In genomic region chr11:120391854-120392253, GRCh38 we compare ENCODE assay signal across 22 cellular contexts. TPM values are rescaled to one million over a fixed set of nuclear protein-coding genes. Genes with fewer than 3 reads are reported as not detected.
DNase-seq lines count a peak whose midpoint lies in the region; ATAC-seq, FAIRE-seq and TF ChIP-seq lines count a peak whose summit lies in the region.
"Had no signal": no experiment of that assay in that cellular context is flagged by ENCODE, and none has a peak within 500 bp of the region (broad histone marks: within the 10 kb centered on the region; RNA-seq: fewer than 3 reads in every experiment).

No MANE protein-coding gene starts in this region.

- no peak for TF ChIP-seq RAD21 in HepG2 (CRISPR knock-in tag; IDR thresholded peaks at IDR 0.05)

- no peaks in the 10 kb centered on the region for H3K36me3 ChIP-seq in HepG2 (replicated peaks in 1 of 2; ENCODE audit: control insufficient read depth in 1 of 2, insufficient read depth in 2 of 2, low read length in 2 of 2)
- H3K36me3 ChIP-seq in psoas muscle (ENCODE audit: insufficient read depth in 1 of 2, low read depth in 1 of 2) = no peaks in the 10 kb centered on the region
- H3K36me3 ChIP-seq in mucosa of descending colon (ENCODE audit: low read depth) = no peaks in the 10 kb centered on the region
- H3K36me3 ChIP-seq: cardiac muscle cell had no signal

- H3K27ac ChIP-seq in HepG2 (ENCODE audit: extremely low read length, insufficient read depth, low read length) = peak overlapping the region; percentile 82
- peak overlapping the region; percentile 66 for H3K27ac ChIP-seq in psoas muscle

- H3K27me3 ChIP-seq in HepG2 (ENCODE audit: control insufficient read depth in 1 of 2, insufficient read depth in 2 of 2, low read length in 2 of 2) = no peaks in the 10 kb centered on the region
- no peaks in the 10 kb centered on the region for H3K27me3 ChIP-seq in psoas muscle (ENCODE audit: insufficient read depth in 3 of 3, low read length in 2 of 3)
- H3K27me3 ChIP-seq: cardiac muscle cell had no signal

- TF ChIP-seq POLR2A in HepG2 (IDR thresholded peaks at IDR 0.05; ENCODE audit: insufficient read depth in 1 of 2, low read depth in 2 of 2, low read length in 2 of 2) = no peak

- H3K4me3 ChIP-seq in astrocyte of the spinal cord (ENCODE audit: low read depth, low read length) (no peak overlapping the region), HepG2 (replicated peaks in 1 of 3; ENCODE audit: insufficient read depth in 1 of 3, low read depth in 2 of 3, low read length in 3 of 3) (peak overlapping the region in 2 of 3 experiments; percentile 37 to 38; a peak in 2 of 6 replicates), psoas muscle (peak overlapping the region; percentile 32), mucosa of descending colon (no peak overlapping the region)
- H3K4me3 ChIP-seq: cardiac muscle cell had no signal

- peaks cover 88% of the 10 kb centered on the region for H3K79me2 ChIP-seq in HepG2 (ENCODE audit: insufficient read depth, low read length)

- no peak for FAIRE-seq in HepG2 (lab: Jason Lieb, UNC)
- FAIRE-seq: GM19239 had no signal

- peak overlapping the region; percentile 34; the same call in 1 of the 2 replicates for H3K27ac Mint-ChIP-seq in HFFc6
- no peak overlapping the region for H3K27ac Mint-ChIP-seq in T-helper 2 cell treated with Interferon-gamma antibody and Interleukin-4, amounts not matched to agents 5 μg/mL and 100 μg/mL, for 36 hours
- H3K27ac Mint-ChIP-seq: activated CD8-positive, alpha-beta T cell treated with anti-CD3 and anti-CD28 coated beads for 36 hours; activated naive CD4-positive, alpha-beta T cell treated with anti-CD3 and anti-CD28 coated beads, Interleukin-2, amount 50 U/mL, for 72 hours; CD8-positive, alpha-beta T cell; effector memory CD8-positive, alpha-beta T cell; naive thymus-derived CD4-positive, alpha-beta T cell; T-helper 1 cell treated with Interleukin-12 subunit alpha and Interleukin-12 subunit beta and Interleukin-4 antibody, amounts not matched to agents 30 μg/mL and 1 μg/mL, for 36 hours had no signal

- peaks cover 27% of the 10 kb centered on the region for H3K36me3 Mint-ChIP-seq in HFFc6 (ENCODE audit: low read depth)
- H3K36me3 Mint-ChIP-seq in T-helper 2 cell treated with Interferon-gamma antibody and Interleukin-4, amounts not matched to agents 5 μg/mL and 100 μg/mL, for 36 hours (ENCODE audit: low read depth) = no peaks in the 10 kb centered on the region
- H3K36me3 Mint-ChIP-seq: CD8-positive, alpha-beta T cell had no signal

- H4K20me1 ChIP-seq in HepG2 (ENCODE audit: insufficient read depth, low read length) = peaks cover 5% of the 10 kb centered on the region

- TSS peak; percentile 86 for BruUV-seq in HepG2 (replicated peaks; lab: Mats Ljungman, UMichigan)

- DNase-seq in HFFc6 (no peak), astrocyte of the spinal cord (ENCODE audit: low read depth, low spot score) (peak; percentile 32), HepG2 (ENCODE audit: low spot score) (peak; percentile 31), psoas muscle (no peak), mucosa of descending colon (no peak), ACHN (no peak), mucosa of gallbladder (ENCODE audit: low spot score) (no peak)
- DNase-seq in T-helper 2 cell treated with Interferon-gamma antibody and Interleukin-4, amounts not matched to agents 5 μg/mL and 100 μg/mL, for 36 hours (ENCODE audit: low spot score) = no peak
- DNase-seq: activated CD8-positive, alpha-beta T cell treated with anti-CD3 and anti-CD28 coated beads for 36 hours; activated T-cell treated with anti-CD3 and anti-CD28 coated beads, Interleukin-2, amount 50 U/mL, for 4 hours; CD8-positive, alpha-beta T cell; effector memory CD8-positive, alpha-beta T cell; naive thymus-derived CD4-positive, alpha-beta T cell; NCI-H1436 treated with DMSO at 0.1 percent for 48 hours; NCI-H2227 treated with DMSO at 0.1 percent for 48 hours; retina; SHP77 had no signal

- H2AFZ ChIP-seq in HepG2 (ENCODE audit: low read length) = no peak overlapping the region

- H3K9ac ChIP-seq in HepG2 (ENCODE audit: insufficient read depth, low read depth, low read length) = peak overlapping the region; percentile 52

- no peak for TF ChIP-seq CTCF in HFFc6 (IDR thresholded peaks at IDR 0.05)
- TF ChIP-seq CTCF in astrocyte of the spinal cord (IDR thresholded peaks at IDR 0.05; ENCODE audit: low read depth, low read length) = no peak
- TF ChIP-seq CTCF in HepG2 (CRISPR knock-in tag; IDR thresholded peaks at IDR 0.05) = no peak
- TF ChIP-seq CTCF in psoas muscle (IDR thresholded peaks at IDR 0.05) = no peak
- no peak for TF ChIP-seq CTCF in mucosa of descending colon (IDR thresholded peaks at IDR 0.05)

- no peak overlapping the region for H3K4me3 Mint-ChIP-seq in HFFc6
- no peak overlapping the region for H3K4me3 Mint-ChIP-seq in T-helper 2 cell treated with Interferon-gamma antibody and Interleukin-4, amounts not matched to agents 5 μg/mL and 100 μg/mL, for 36 hours
- H3K4me3 Mint-ChIP-seq: activated CD8-positive, alpha-beta T cell treated with anti-CD3 and anti-CD28 coated beads for 36 hours; activated T-cell treated with anti-CD3 and anti-CD28 coated beads, Interleukin-2, amount 50 U/mL, for 4 hours; CD8-positive, alpha-beta T cell; effector memory CD8-positive, alpha-beta T cell; naive thymus-derived CD4-positive, alpha-beta T cell; T-helper 1 cell treated with Interleukin-12 subunit alpha and Interleukin-12 subunit beta and Interleukin-4 antibody, amounts not matched to agents 30 μg/mL and 1 μg/mL, for 36 hours; WTC11 had no signal

- peaks cover 5% of the 10 kb centered on the region; the same call in 1 of the 2 replicates for H3K9me3 Mint-ChIP-seq in HFFc6
- H3K9me3 Mint-ChIP-seq in T-helper 2 cell treated with Interferon-gamma antibody and Interleukin-4, amounts not matched to agents 5 μg/mL and 100 μg/mL, for 36 hours = no peaks in the 10 kb centered on the region
- H3K9me3 Mint-ChIP-seq: activated CD8-positive, alpha-beta T cell treated with anti-CD3 and anti-CD28 coated beads for 36 hours had no signal

- peaks cover 71% of the 10 kb centered on the region for H3K4me1 ChIP-seq in HepG2 (ENCODE audit: insufficient read depth, low read length)
- peaks cover 56% of the 10 kb centered on the region for H3K4me1 ChIP-seq in psoas muscle
- H3K4me1 ChIP-seq in mucosa of descending colon (ENCODE audit: low read depth) = peaks cover 9% of the 10 kb centered on the region

- in situ Hi-C loops in astrocyte of the spinal cord (cut with HindIII; ENCODE audit: low sequenced_read_pairs) = no loop called here
- in situ Hi-C loops in HepG2 (cut with HindIII; ENCODE audit: extremely low pct_ligation_motif_present, low pct_unique_long_range_greater_than_20kb) = loop anchor here (5.0 kb wide), 1 partner anchor 55 kb away; the partner anchor contains the start of gene ARHGEF12
- in situ Hi-C loops in ACHN (cut with HindIII; ENCODE audit: low pct_ligation_motif_present, low pct_unique_long_range_greater_than_20kb, low sequenced_read_pairs) = no loop called here

- peaks cover 68% of the 10 kb centered on the region for H3K4me1 Mint-ChIP-seq in HFFc6 (ENCODE audit: low read depth)
- no peaks in the 10 kb centered on the region for H3K4me1 Mint-ChIP-seq in T-helper 2 cell treated with Interferon-gamma antibody and Interleukin-4, amounts not matched to agents 5 μg/mL and 100 μg/mL, for 36 hours (ENCODE audit: low read depth)

- CTCF ChIA-PET in HepG2 (lab: Yijun Ruan, JAX; ENCODE audit: low intra/inter-chr PET ratio, low total read pairs) = no interaction called here

- ATAC-seq in HepG2 = peak; percentile 22; the same call in 2 of the 3 replicates
- peak in 3 of 4 donors; percentile 36 to 57 (median 45) for ATAC-seq in psoas muscle
- ATAC-seq in mucosa of descending colon = no peak
- ATAC-seq: activated CD8-positive, alpha-beta T cell treated with anti-CD3 and anti-CD28 coated beads for 36 hours; activated naive CD4-positive, alpha-beta T cell treated with anti-CD3 and anti-CD28 coated beads, Interleukin-2, amount 50 U/mL, for 72 hours; activated T-cell treated with anti-CD3 and anti-CD28 coated beads, Interleukin-2, amount 50 U/mL, for 4 hours; CD8-positive, alpha-beta T cell; effector memory CD8-positive, alpha-beta T cell; naive thymus-derived CD4-positive, alpha-beta T cell had no signal

- TF ChIP-seq EP300 in HepG2 (IDR thresholded peaks at IDR 0.05; ENCODE audit: low read depth in 2 of 2, low read length in 2 of 2) (no peak), HepG2 (CRISPR knock-in tag; IDR thresholded peaks at IDR 0.05; ENCODE audit: borderline replicate concordance) (no peak)

- peaks cover 3% of the 10 kb centered on the region; the same call in 1 of the 2 replicates for H3K27me3 Mint-ChIP-seq in HFFc6 (ENCODE audit: insufficient read depth)
- peaks cover 31% of the 10 kb centered on the region for H3K27me3 Mint-ChIP-seq in T-helper 2 cell treated with Interferon-gamma antibody and Interleukin-4, amounts not matched to agents 5 μg/mL and 100 μg/mL, for 36 hours (ENCODE audit: low read depth)

- peak overlapping the region; percentile 68 for H3K4me2 ChIP-seq in HepG2 (ENCODE audit: low read depth, low read length)

- H3K9me3 ChIP-seq in HepG2 (ENCODE audit: low read length) = no peaks in the 10 kb centered on the region
- H3K9me3 ChIP-seq in psoas muscle = no peaks in the 10 kb centered on the region
- H3K9me3 ChIP-seq in mucosa of descending colon = no peaks in the 10 kb centered on the region

- WGBS in HepG2 (ENCODE audit: low lambda C conversion rate) = 55% methylated on average over 1 of the region's 1 CpG
- WGBS in psoas muscle, 3 donors = 38 to 70% (median 51%) methylated on average over 1 of the region's 1 CpG

- POLR2A ChIA-PET in HepG2 (lab: Yijun Ruan, JAX) = interaction anchor here (1.1 to 1.8 kb wide), 4 partner anchors 9 to 56 kb away, joined by 3 to 17 read pairs (median 10); partner anchors contain the start of gene ARHGEF12

- intact Hi-C loops in HepG2 (cut with micrococcal nuclease; ENCODE audit: unreplicated experiment) = loop anchor here (1.0 to 2.0 kb wide), 2 partner anchors 9 to 19 kb away; no protein-coding TSS in a partner anchor
- intact Hi-C loops in psoas muscle (cut with DNase I) = no loop called here
- intact Hi-C loops in mucosa of descending colon (cut with DNase I, micrococcal nuclease) = loop anchor here in 1 of 2 donors (10.0 kb wide), 1 partner anchor 47 kb away; no protein-coding TSS in a partner anchor

RNA-seq across cellular contexts. Expression of gene ARHGEF12, which starts 55.6 kb away (rescaled TPM):
- 10 to 100 TPM; 72.9 to 95.1 (median 85.0) TPM for total RNA-seq in HFFc6 (2021; fragmentation: NEBNext Ultra II Directional; extraction: Animal tissue kit (Norgen Biotek cat#: 25700))
- total RNA-seq in HepG2 (2016; rRNA removed; fragmentation: Illumina TruSeq; extraction: Trizol) (54.4 and 72.2 TPM in 2 replicates), psoas muscle (100 to 1,000 TPM in 1 of 4 donors, 10 to 100 TPM in 3; 45.6 to 102 (median 76.1) TPM), mucosa of descending colon (100 to 1,000 TPM in 2 of 3 donors, 10 to 100 TPM in 1; 88.2 to 119 (median 114) TPM), mucosa of gallbladder (127 TPM)
- total RNA-seq in HepG2 (2016; cell fraction: cytosol; rRNA removed; fragmentation: Illumina TruSeq; extraction: Trizol; ENCODE audit: low read depth) = 23.8 and 24.8 TPM in 2 replicates
- 51.9 and 66.9 TPM in 2 replicates for total RNA-seq in HepG2 (2016; cell fraction: insoluble cytoplasmic fraction; rRNA removed; fragmentation: Illumina TruSeq; extraction: Trizol)
- 27.8 and 29.0 TPM in 2 replicates for total RNA-seq in HepG2 (2016; cell fraction: membrane; rRNA removed; fragmentation: Illumina TruSeq; extraction: Trizol)
- 65.7 and 68.9 TPM in 2 replicates for total RNA-seq in HepG2 (2016; cell fraction: nucleus; rRNA removed; fragmentation: Illumina TruSeq; extraction: Trizol)
- polyA plus RNA-seq in HepG2 (2011; rRNA removed) (16.2 and 17.9 TPM in 2 replicates), psoas muscle (10 to 100 TPM; 14.8 to 40.0 (median 15.7) TPM)
- polyA plus RNA-seq in HepG2 (2011; cell fraction: cytosol; rRNA removed) = 10.1 and 15.9 TPM in 2 replicates
- polyA plus RNA-seq in HepG2 (2011; cell fraction: nucleus; rRNA removed) = 18.6 and 22.0 TPM in 2 replicates
- 30.2 and 31.4 TPM in 2 replicates for polyA plus RNA-seq in HepG2 (2012)
- polyA plus RNA-seq in HepG2 (2016; cell fraction: cytosol; fragmentation: Illumina TruSeq; extraction: Trizol; ENCODE audit: low read depth) = 0.95 and 1.2 TPM in 2 replicates
- 35.8 and 36.1 TPM in 2 replicates for polyA plus RNA-seq in HepG2 (2016; cell fraction: insoluble cytoplasmic fraction; fragmentation: Illumina TruSeq; extraction: Trizol; ENCODE audit: low read depth)
- 5.1 and 6.3 TPM in 2 replicates for polyA plus RNA-seq in HepG2 (2016; cell fraction: membrane; fragmentation: Illumina TruSeq; extraction: Trizol; ENCODE audit: low read depth)
- polyA plus RNA-seq in HepG2 (2016; cell fraction: nucleus; fragmentation: Illumina TruSeq; extraction: Trizol; ENCODE audit: insufficient read depth, low read depth) = 31.1 and 33.7 TPM in 2 replicates
- 46.5 and 46.8 TPM in 2 replicates for polyA minus RNA-seq in HepG2 (2011; rRNA and poly(A)+ RNA removed; ENCODE audit: low replicate concordance)
- 52.1 and 66.1 TPM in 2 replicates for polyA minus RNA-seq in HepG2 (2011; cell fraction: cytosol; rRNA and poly(A)+ RNA removed)
- 151 and 164 TPM in 2 replicates for polyA minus RNA-seq in HepG2 (2011; cell fraction: nucleus; rRNA and poly(A)+ RNA removed)

Comparison
In these comparisons a context has a peak if more than half of its experiments do, and no peak if none do; other contexts are left out.
1. DNase-seq: peak in astrocyte of the spinal cord (single experiment) and HepG2 (single experiment); none in HFFc6 (single experiment), psoas muscle (0 of 2), mucosa of descending colon (0 of 3), T-helper 2 cell treated with Interferon-gamma antibody and Interleukin-4, amounts not matched to agents 5 μg/mL and 100 μg/mL, for 36 hours (single experiment), ACHN (single experiment) and mucosa of gallbladder (single experiment).
2. H3K4me3 ChIP-seq: peak in HepG2 (2 of 3) and psoas muscle (single experiment); none in astrocyte of the spinal cord (single experiment) and mucosa of descending colon (single experiment).